Comparison of ENCODE assay signal across 8 cellular contexts in the genomic region with DNA sequence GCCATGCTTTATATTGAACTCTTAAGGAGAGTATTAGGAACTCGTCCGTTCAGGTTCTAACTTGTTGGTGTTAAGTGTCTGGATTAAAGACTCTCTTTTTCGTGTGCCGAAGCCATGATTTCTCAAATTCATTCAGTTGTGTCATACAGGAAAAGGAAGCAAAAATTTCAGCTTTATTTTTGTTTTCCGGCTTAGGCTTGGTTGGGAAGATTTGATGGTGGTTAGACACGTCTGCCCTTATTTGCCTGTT. TPM values are rescaled to one million over a fixed set of nuclear protein-coding genes. Genes with fewer than 3 reads are reported as not detected.
DNase-seq lines count a peak whose midpoint lies in the region; ATAC-seq, FAIRE-seq and TF ChIP-seq lines count a peak whose summit lies in the region.

No MANE protein-coding gene starts in this region.

- H2AFZ ChIP-seq in fibroblast of lung (ENCODE audit: low read length): no peak overlapping the region

- TF ChIP-seq POLR2A in prostate gland (IDR thresholded peaks at IDR 0.05): no peak

- no peak for FAIRE-seq in RCC 7860 (lab: Jason Lieb, UNC)

- TF ChIP-seq CTCF in RWPE2 (IDR thresholded peaks at IDR 0.05; ENCODE audit: poor library complexity, severe bottlenecking) (no peak), fibroblast of lung (conservative IDR thresholded peaks at IDR 0.05 in 1 of 2, IDR thresholded peaks at IDR 0.05 in 1 of 2; ENCODE audit: low read depth in 1 of 2, low read length in 2 of 2) (no peak), prostate gland (IDR thresholded peaks at IDR 0.05) (no peak)

- H4K20me1 ChIP-seq in fibroblast of lung (ENCODE audit: control insufficient read depth, extremely low read depth, insufficient read depth, low read length): peaks cover 3% of the 10 kb centered on the region

- WGBS in prostate gland: 0% methylated on average over 6 of the region's 6 CpGs

- H3K79me2 ChIP-seq in fibroblast of lung (ENCODE audit: control insufficient read depth, insufficient read depth, low read length): peaks cover 49% of the 10 kb centered on the region

- H3K4me1 ChIP-seq in RWPE2 (ENCODE audit: insufficient read depth, poor library complexity, severe bottlenecking): peaks cover 13% of the 10 kb centered on the region
- H3K4me1 ChIP-seq in fibroblast of lung (ENCODE audit: control insufficient read depth, extremely low read depth, insufficient read depth, low read length): peaks cover 4% of the 10 kb centered on the region
- H3K4me1 ChIP-seq in prostate gland (replicated peaks): peaks cover 17% of the 10 kb centered on the region

- ATAC-seq in RWPE2 (ENCODE audit: low read depth): no peak

- H3K4me2 ChIP-seq in fibroblast of lung (ENCODE audit: extremely low read depth, insufficient read depth, low read length): peak overlapping the region; percentile 97

- H3K4me3 ChIP-seq in RWPE2 (ENCODE audit: severe bottlenecking) (peak overlapping the region; percentile 38), fibroblast of lung (replicated peaks in 1 of 4; ENCODE audit: control extremely low read depth in 1 of 4, insufficient read depth in 1 of 4, low read depth in 3 of 4, low read length in 4 of 4) (peak overlapping the region; percentile 64 to 94 (median 72)), prostate gland (peak overlapping the region; percentile 46 to 55)

- H3K27me3 ChIP-seq in RWPE2 (ENCODE audit: insufficient read depth, poor library complexity, severe bottlenecking) (no peaks in the 10 kb centered on the region), fibroblast of lung (ENCODE audit: control insufficient read depth, insufficient read depth, low read length) (no peaks in the 10 kb centered on the region), prostate gland (replicated peaks; ENCODE audit: insufficient read depth) (no peaks in the 10 kb centered on the region)

- no peaks in the 10 kb centered on the region for H3K9me3 ChIP-seq in RWPE2 (ENCODE audit: severe bottlenecking)
- H3K9me3 ChIP-seq in fibroblast of lung (ENCODE audit: control insufficient read depth, insufficient read depth, low read depth, low read length): no peaks in the 10 kb centered on the region
- no peaks in the 10 kb centered on the region for H3K9me3 ChIP-seq in prostate gland

- peak overlapping the region; percentile 51 for H3K9ac ChIP-seq in fibroblast of lung (ENCODE audit: insufficient read depth, low read length)

- intact Hi-C loops in prostate gland (cut with DNase I): loop anchor here (10.0 kb wide), 1 partner anchor 169 kb away; a partner anchor contains a TSS

- H3K27ac ChIP-seq in RWPE2 (ENCODE audit: poor library complexity, severe bottlenecking) (peak overlapping the region; percentile 82), fibroblast of lung (ENCODE audit: insufficient read depth, low read length) (peak overlapping the region; percentile 73), prostate gland (peak overlapping the region; percentile 77 to 82)

- H3K36me3 ChIP-seq in RWPE2 (ENCODE audit: low read depth) (peaks cover 44% of the 10 kb centered on the region), fibroblast of lung (ENCODE audit: control insufficient read depth, insufficient read depth, low read length) (peaks cover 15% of the 10 kb centered on the region), prostate gland (no peaks in the 10 kb centered on the region)

- DNase-seq in SIG-M5 treated with dmso at 0.1 percent for 504 hours (lab: John Stamatoyannopoulos, UW; ENCODE audit: unreplicated experiment): peak; percentile 83
- DNase-seq in SIG-M5 (lab: John Stamatoyannopoulos, UW): no peak
- no peak for DNase-seq in RWPE2 (ENCODE audit: low spot score)
- DNase-seq in fibroblast of lung (ENCODE audit: low read depth in 2 of 2): peak; percentile 11 to 25
- no peak for DNase-seq in prostate gland (ENCODE audit: low spot score)
- no peak for DNase-seq in T-helper 9 cell
- no peak for DNase-seq in RCC 7860 (ENCODE audit: low spot score)
- no peak for DNase-seq in germinal center (ENCODE audit: low spot score)

RNA-seq across cellular contexts. Expression of a gene that starts 0.9 kb away (rescaled TPM):
- total RNA-seq in fibroblast of lung: 35.7 and 48.9 TPM in 2 replicates
- 29.2 and 29.6 TPM in 2 replicates for polyA plus RNA-seq in fibroblast of lung
- 36.3 and 40.0 TPM in 2 replicates for polyA plus RNA-seq in fibroblast of lung (2012)
- polyA minus RNA-seq in fibroblast of lung (ENCODE audit: low replicate concordance): 72.3 and 78.4 TPM in 2 replicates
- total RNA-seq in prostate gland: 10 to 100 TPM; 44.4 to 66.6 TPM

RNA-seq across cellular contexts. Expression of a gene that starts 30.7 kb away (rescaled TPM):
- total RNA-seq in fibroblast of lung: 84.2 and 123 TPM in 2 replicates
- polyA plus RNA-seq in fibroblast of lung: 212 and 227 TPM in 2 replicates
- 165 and 182 TPM in 2 replicates for polyA plus RNA-seq in fibroblast of lung (2012)
- 169 and 179 TPM in 2 replicates for polyA minus RNA-seq in fibroblast of lung (ENCODE audit: low replicate concordance)
- 100 to 1,000 TPM; 105 to 127 TPM for total RNA-seq in prostate gland

RNA-seq across cellular contexts. Expression of a gene that starts 34.5 kb away (rescaled TPM):
- total RNA-seq in fibroblast of lung (not detected in 2 replicates), prostate gland (1 to 10 TPM in 1 of 2 donors, not detected in 1; 1.6 TPM)
- not detected in 2 replicates for polyA plus RNA-seq in fibroblast of lung
- not detected in 2 replicates for polyA plus RNA-seq in fibroblast of lung (2012)
- polyA minus RNA-seq in fibroblast of lung (ENCODE audit: low replicate concordance): not detected in 2 replicates

Comparison
In these comparisons a context has a peak if more than half of its experiments do, and no peak if none do; other contexts are left out.
1. DNase-seq: peak in SIG-M5 treated with dmso at 0.1 percent for 504 hours (single experiment) and fibroblast of lung (2 of 2); none in SIG-M5 (single experiment), RWPE2 (single experiment), prostate gland (single experiment), T-helper 9 cell (single experiment), RCC 7860 (single experiment) and germinal center (single experiment).
2. Peak in every context shown above with its lines, with median percentiles within 50 percentile points of each other: H3K27ac ChIP-seq and H3K4me3 ChIP-seq.